Comparison of ENCODE assay signal across 11 cellular contexts in genomic region chr7:43112088-43112940, GRCh38. TPM values are rescaled to one million over a fixed set of nuclear protein-coding genes. Genes with fewer than 3 reads are reported as not detected.
DNase-seq lines count a peak whose midpoint lies in the region; ATAC-seq lines count a peak whose summit lies in the region.
"Had no signal": no experiment of that assay in that cellular context is flagged by ENCODE, and none has a peak within 500 bp of the region (broad histone marks: within the 10 kb centered on the region; RNA-seq: fewer than 3 reads in every experiment).

Gene HECW1 (plus strand): TSS chr7:43112647. CDS start chr7:43243906, 131,259 bp downstream.

- no peak within 1 kb of the TSS for H4K12ac ChIP-seq in trophoblast cell (ENCODE audit: low read depth, low read length)

- no peak within 1 kb of the TSS for H2BK120ac ChIP-seq in trophoblast cell (ENCODE audit: insufficient read depth, low read length, poor library complexity)

- H3K4ac ChIP-seq in trophoblast cell (ENCODE audit: low read depth, low read length): no peak within 1 kb of the TSS

- no peaks in the 10 kb centered on the region for H3K79me2 ChIP-seq in trophoblast cell (ENCODE audit: control insufficient read depth, insufficient read depth, low read length, poor library complexity)

- no peak within 1 kb of the TSS for H3K14ac ChIP-seq in trophoblast cell (ENCODE audit: low read length)

- H3K27me3 ChIP-seq in NT2/D1 (ENCODE audit: insufficient read depth, insufficient read length): peaks cover 58% of the 10 kb centered on the region
- H3K27me3 ChIP-seq in trophoblast cell (ENCODE audit: insufficient read depth, low read length): peaks cover 32% of the 10 kb centered on the region

- peak within 1 kb of the TSS; percentile 63 for H3K9ac ChIP-seq in NT2/D1 (ENCODE audit: insufficient read length, low read depth)
- peak within 1 kb of the TSS; percentile 11 for H3K9ac ChIP-seq in trophoblast cell (ENCODE audit: low read length)

- no peak within 1 kb of the TSS for H4K8ac ChIP-seq in trophoblast cell (ENCODE audit: low read depth, low read length)

- H2BK5ac ChIP-seq in trophoblast cell (ENCODE audit: low read depth, low read length, poor library complexity): no peak within 1 kb of the TSS

- no peak within 1 kb of the TSS for H3K23ac ChIP-seq in trophoblast cell (ENCODE audit: low read length)

- H3K36me3 ChIP-seq in NT2/D1 (ENCODE audit: insufficient read depth, insufficient read length, low read length) (no peaks in the 10 kb centered on the region), trophoblast cell (ENCODE audit: control insufficient read depth in 1 of 2, insufficient read depth in 2 of 2, low read length in 2 of 2) (no peaks in the 10 kb centered on the region)

- H3K4me1 ChIP-seq in NT2/D1 (ENCODE audit: insufficient read depth, insufficient read length): peaks cover 3% of the 10 kb centered on the region
- peaks cover 7 to 14% of the 10 kb centered on the region in 2 experiments for H3K4me1 ChIP-seq in trophoblast cell (ENCODE audit: control insufficient read depth in 1 of 2, insufficient read depth in 2 of 2, low read length in 2 of 2)

- peak; percentile 18 for ATAC-seq in esophagus mucosa

- H2AK5ac ChIP-seq in trophoblast cell (ENCODE audit: low read length): no peak within 1 kb of the TSS

- H3K4me2 ChIP-seq in trophoblast cell (ENCODE audit: low read length): peak within 1 kb of the TSS; percentile 88

- no peak within 1 kb of the TSS for H3K18ac ChIP-seq in trophoblast cell (ENCODE audit: low read length)

- no peak within 1 kb of the TSS for H4K91ac ChIP-seq in trophoblast cell (ENCODE audit: low read depth, low read length)

- WGBS in trophoblast cell (ENCODE audit: extremely low coverage, insufficient coverage, insufficient read length): no CpG with 5 or more reads among the region's 59 CpGs

- DNase-seq in Daoy (ENCODE audit: low read depth): peak; percentile 29
- no peak for DNase-seq in NT2/D1 (ENCODE audit: low read depth, low spot score)
- no peak for DNase-seq in trophoblast cell
- DNase-seq in NCI-H1417 treated with DMSO at 0.1 percent for 48 hours (lab: John Stamatoyannopoulos, UW): no peak
- no peak for DNase-seq in stimulated activated naive CD4-positive, alpha-beta T cell treated with Interleukin-2 at 50 U/mL for 16 hours (lab: John Stamatoyannopoulos, UW)
- DNase-seq in glomerular visceral epithelial cell (ENCODE audit: extremely low spot score): no peak
- no peak for DNase-seq in midbrain (lab: John Stamatoyannopoulos, UW)
- DNase-seq: activated naive CD4-positive, alpha-beta T cell; NCI-H1092 treated with DMSO at 0.1 percent for 48 hours had no signal

- H3K4me3 ChIP-seq in NT2/D1 (ENCODE audit: insufficient read length, low read depth) (peak within 1 kb of the TSS; percentile 32), trophoblast cell (ENCODE audit: low read depth, low read length) (peak within 1 kb of the TSS; percentile 67)

- H3K27ac ChIP-seq in trophoblast cell (ENCODE audit: low read depth, low read length): no peak within 1 kb of the TSS

- no peak within 1 kb of the TSS for H2AFZ ChIP-seq in trophoblast cell (ENCODE audit: insufficient read depth, low read length, poor library complexity)

- H3K79me1 ChIP-seq in trophoblast cell (ENCODE audit: low read length): no peaks in the 10 kb centered on the region

- no peak within 1 kb of the TSS for H2BK12ac ChIP-seq in trophoblast cell (ENCODE audit: low read length)

- H3K9me3 ChIP-seq in NT2/D1 (ENCODE audit: insufficient read depth, low read length) (no peaks in the 10 kb centered on the region), trophoblast cell (ENCODE audit: insufficient read depth, low read depth, low read length) (peaks cover 6% of the 10 kb centered on the region)

RNA-seq across cellular contexts. Expression of gene HECW1, which starts in this region (rescaled TPM):
- total RNA-seq in Daoy (2014; rRNA removed; shearing (Covaris generic)): 3.7 and 16.3 TPM in 2 replicates
- total RNA-seq in esophagus mucosa: 0.40 TPM
- polyA plus RNA-seq in trophoblast cell (2013): under 0.01 and 0.04 TPM in 2 replicates
- total RNA-seq: myocyte had no signal

Comparison
In these comparisons a context has a peak if more than half of its experiments do, and no peak if none do; other contexts are left out.
1. Peak in ATAC-seq in esophagus mucosa; RNA of the gene not detected or under 1 TPM.